In the genomic region with DNA sequence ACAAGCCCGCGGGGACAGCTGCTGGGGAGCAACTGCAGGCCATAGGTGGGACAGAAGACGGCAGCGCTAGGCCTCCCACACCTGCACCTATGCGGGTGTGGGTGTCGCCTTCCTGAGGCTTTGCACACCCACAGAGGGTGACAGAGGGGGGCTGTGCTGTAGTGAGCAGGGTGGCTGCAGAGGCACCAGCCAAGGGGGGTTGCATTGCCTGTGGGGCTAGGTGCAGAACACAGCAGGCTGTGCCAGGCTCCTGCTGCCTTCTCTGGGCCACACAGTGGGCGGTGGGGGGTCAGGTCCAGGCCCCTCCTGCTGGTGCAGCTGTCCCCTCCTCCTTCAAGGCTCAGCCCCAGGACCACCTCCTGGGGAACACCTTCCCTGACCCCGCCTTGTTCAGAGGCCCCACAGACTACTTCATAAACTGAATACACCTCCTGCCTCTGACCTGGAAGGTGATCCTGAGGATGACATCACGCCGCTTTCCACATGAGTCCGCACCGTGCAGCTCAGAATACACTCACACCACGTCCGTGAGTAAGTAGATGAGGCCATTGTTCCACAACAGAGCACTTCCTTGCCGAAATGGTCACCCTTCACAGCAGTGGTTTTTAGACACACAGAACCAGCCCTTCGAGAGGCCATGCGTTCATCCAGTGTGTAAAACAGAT, we compare ENCODE assay signal across 2 cellular contexts.
TF ChIP-seq lines count a peak whose summit lies in the region.

No MANE protein-coding gene starts in this region.

TF ChIP-seq in IMR-90, 13 proteins besides CTCF, POLR2A, EP300 and RAD21 (continued from another document):
- no peak for TF ChIP-seq RFX5 (IDR thresholded peaks at IDR 0.05; ENCODE audit: low read depth, low read length)
- TF ChIP-seq NFE2L2 (IDR thresholded peaks at IDR 0.05; ENCODE audit: low read depth, low read length), result no peak
- no peak for TF ChIP-seq FOS (IDR thresholded peaks at IDR 0.05; ENCODE audit: low read depth, low read length)
- no peak for TF ChIP-seq SMC3 (IDR thresholded peaks at IDR 0.05; ENCODE audit: low read depth, low read length)
- no peak for TF ChIP-seq RCOR1 (IDR thresholded peaks at IDR 0.05; ENCODE audit: insufficient replicate concordance, low read length)
- no peak for TF ChIP-seq MAFK (IDR thresholded peaks at IDR 0.05; ENCODE audit: low read depth, low read length)
- TF ChIP-seq MXI1 (IDR thresholded peaks at IDR 0.05; ENCODE audit: borderline replicate concordance, low read depth, low read length), result no peak
- TF ChIP-seq, protein P1, sequence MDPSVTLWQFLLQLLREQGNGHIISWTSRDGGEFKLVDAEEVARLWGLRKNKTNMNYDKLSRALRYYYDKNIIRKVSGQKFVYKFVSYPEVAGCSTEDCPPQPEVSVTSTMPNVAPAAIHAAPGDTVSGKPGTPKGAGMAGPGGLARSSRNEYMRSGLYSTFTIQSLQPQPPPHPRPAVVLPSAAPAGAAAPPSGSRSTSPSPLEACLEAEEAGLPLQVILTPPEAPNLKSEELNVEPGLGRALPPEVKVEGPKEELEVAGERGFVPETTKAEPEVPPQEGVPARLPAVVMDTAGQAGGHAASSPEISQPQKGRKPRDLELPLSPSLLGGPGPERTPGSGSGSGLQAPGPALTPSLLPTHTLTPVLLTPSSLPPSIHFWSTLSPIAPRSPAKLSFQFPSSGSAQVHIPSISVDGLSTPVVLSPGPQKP (IDR thresholded peaks at IDR 0.05; ENCODE audit: borderline replicate concordance, low read depth, low read length), result no peak
- TF ChIP-seq, protein P2, sequence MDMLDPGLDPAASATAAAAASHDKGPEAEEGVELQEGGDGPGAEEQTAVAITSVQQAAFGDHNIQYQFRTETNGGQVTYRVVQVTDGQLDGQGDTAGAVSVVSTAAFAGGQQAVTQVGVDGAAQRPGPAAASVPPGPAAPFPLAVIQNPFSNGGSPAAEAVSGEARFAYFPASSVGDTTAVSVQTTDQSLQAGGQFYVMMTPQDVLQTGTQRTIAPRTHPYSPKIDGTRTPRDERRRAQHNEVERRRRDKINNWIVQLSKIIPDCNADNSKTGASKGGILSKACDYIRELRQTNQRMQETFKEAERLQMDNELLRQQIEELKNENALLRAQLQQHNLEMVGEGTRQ (IDR thresholded peaks at IDR 0.05; ENCODE audit: low read depth, low read length), result no peak
- no peak for TF ChIP-seq MAZ (IDR thresholded peaks at IDR 0.05; ENCODE audit: borderline replicate concordance, low read depth, low read length)
- no peak for TF ChIP-seq CHD1 (IDR thresholded peaks at IDR 0.05; ENCODE audit: low read depth, low read length)
TF ChIP-seq in IMR-90: peak in this region for 0.

TF ChIP-seq in GM23338, 12 proteins besides CTCF, POLR2A, EP300 and RAD21:
- TF ChIP-seq, protein P3, sequence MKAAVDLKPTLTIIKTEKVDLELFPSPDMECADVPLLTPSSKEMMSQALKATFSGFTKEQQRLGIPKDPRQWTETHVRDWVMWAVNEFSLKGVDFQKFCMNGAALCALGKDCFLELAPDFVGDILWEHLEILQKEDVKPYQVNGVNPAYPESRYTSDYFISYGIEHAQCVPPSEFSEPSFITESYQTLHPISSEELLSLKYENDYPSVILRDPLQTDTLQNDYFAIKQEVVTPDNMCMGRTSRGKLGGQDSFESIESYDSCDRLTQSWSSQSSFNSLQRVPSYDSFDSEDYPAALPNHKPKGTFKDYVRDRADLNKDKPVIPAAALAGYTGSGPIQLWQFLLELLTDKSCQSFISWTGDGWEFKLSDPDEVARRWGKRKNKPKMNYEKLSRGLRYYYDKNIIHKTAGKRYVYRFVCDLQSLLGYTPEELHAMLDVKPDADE (IDR thresholded peaks at IDR 0.05), result no peak
- TF ChIP-seq EZH2phosphoT487 (IDR thresholded peaks at IDR 0.05; ENCODE audit: unreplicated experiment) (no peak), ZNF114 (CRISPR knock-in tag; IDR thresholded peaks at IDR 0.05) (no peak), POLR2AphosphoS5 (IDR thresholded peaks at IDR 0.05; ENCODE audit: low read depth) (no peak), EZH2 (IDR thresholded peaks at IDR 0.05; ENCODE audit: low read depth, unreplicated experiment) (no peak), NANOG (IDR thresholded peaks at IDR 0.05; ENCODE audit: borderline replicate concordance) (no peak), ZNF331 (CRISPR knock-in tag; IDR thresholded peaks at IDR 0.05; ENCODE audit: low read depth) (no peak), CREB1 (CRISPR knock-in tag; IDR thresholded peaks at IDR 0.05; ENCODE audit: low read depth) (no peak), JUNB (IDR thresholded peaks at IDR 0.05; ENCODE audit: unreplicated experiment) (no peak), STAT1 (IDR thresholded peaks at IDR 0.05; ENCODE audit: unreplicated experiment) (no peak)
- TF ChIP-seq, protein P4, sequence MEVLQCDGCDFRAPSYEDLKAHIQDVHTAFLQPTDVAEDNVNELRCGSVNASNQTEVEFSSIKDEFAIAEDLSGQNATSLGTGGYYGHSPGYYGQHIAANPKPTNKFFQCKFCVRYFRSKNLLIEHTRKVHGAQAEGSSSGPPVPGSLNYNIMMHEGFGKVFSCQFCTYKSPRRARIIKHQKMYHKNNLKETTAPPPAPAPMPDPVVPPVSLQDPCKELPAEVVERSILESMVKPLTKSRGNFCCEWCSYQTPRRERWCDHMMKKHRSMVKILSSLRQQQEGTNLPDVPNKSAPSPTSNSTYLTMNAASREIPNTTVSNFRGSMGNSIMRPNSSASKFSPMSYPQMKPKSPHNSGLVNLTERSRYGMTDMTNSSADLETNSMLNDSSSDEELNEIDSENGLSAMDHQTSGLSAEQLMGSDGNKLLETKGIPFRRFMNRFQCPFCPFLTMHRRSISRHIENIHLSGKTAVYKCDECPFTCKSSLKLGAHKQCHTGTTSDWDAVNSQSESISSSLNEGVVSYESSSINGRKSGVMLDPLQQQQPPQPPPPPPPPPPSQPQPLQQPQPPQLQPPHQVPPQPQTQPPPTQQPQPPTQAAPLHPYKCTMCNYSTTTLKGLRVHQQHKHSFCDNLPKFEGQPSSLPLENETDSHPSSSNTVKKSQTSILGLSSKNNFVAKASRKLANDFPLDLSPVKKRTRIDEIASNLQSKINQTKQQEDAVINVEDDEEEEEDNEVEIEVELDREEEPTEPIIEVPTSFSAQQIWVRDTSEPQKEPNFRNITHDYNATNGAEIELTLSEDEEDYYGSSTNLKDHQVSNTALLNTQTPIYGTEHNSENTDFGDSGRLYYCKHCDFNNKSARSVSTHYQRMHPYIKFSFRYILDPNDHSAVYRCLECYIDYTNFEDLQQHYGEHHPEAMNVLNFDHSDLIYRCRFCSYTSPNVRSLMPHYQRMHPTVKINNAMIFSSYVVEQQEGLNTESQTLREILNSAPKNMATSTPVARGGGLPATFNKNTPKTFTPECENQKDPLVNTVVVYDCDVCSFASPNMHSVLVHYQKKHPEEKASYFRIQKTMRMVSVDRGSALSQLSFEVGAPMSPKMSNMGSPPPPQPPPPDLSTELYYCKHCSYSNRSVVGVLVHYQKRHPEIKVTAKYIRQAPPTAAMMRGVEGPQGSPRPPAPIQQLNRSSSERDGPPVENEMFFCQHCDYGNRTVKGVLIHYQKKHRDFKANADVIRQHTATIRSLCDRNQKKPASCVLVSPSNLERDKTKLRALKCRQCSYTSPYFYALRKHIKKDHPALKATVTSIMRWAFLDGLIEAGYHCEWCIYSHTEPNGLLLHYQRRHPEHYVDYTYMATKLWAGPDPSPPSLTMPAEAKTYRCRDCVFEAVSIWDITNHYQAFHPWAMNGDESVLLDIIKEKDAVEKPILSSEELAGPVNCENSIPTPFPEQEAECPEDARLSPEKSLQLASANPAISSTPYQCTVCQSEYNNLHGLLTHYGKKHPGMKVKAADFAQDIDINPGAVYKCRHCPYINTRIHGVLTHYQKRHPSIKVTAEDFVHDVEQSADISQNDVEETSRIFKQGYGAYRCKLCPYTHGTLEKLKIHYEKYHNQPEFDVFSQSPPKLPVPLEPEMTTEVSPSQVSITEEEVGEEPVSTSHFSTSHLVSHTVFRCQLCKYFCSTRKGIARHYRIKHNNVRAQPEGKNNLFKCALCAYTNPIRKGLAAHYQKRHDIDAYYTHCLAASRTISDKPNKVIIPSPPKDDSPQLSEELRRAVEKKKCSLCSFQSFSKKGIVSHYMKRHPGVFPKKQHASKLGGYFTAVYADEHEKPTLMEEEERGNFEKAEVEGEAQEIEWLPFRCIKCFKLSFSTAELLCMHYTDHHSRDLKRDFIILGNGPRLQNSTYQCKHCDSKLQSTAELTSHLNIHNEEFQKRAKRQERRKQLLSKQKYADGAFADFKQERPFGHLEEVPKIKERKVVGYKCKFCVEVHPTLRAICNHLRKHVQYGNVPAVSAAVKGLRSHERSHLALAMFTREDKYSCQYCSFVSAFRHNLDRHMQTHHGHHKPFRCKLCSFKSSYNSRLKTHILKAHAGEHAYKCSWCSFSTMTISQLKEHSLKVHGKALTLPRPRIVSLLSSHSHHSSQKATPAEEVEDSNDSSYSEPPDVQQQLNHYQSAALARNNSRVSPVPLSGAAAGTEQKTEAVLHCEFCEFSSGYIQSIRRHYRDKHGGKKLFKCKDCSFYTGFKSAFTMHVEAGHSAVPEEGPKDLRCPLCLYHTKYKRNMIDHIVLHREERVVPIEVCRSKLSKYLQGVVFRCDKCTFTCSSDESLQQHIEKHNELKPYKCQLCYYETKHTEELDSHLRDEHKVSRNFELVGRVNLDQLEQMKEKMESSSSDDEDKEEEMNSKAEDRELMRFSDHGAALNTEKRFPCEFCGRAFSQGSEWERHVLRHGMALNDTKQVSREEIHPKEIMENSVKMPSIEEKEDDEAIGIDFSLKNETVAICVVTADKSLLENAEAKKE (CRISPR knock-in tag; IDR thresholded peaks at IDR 0.05), result no peak
- TF ChIP-seq, protein P5, sequence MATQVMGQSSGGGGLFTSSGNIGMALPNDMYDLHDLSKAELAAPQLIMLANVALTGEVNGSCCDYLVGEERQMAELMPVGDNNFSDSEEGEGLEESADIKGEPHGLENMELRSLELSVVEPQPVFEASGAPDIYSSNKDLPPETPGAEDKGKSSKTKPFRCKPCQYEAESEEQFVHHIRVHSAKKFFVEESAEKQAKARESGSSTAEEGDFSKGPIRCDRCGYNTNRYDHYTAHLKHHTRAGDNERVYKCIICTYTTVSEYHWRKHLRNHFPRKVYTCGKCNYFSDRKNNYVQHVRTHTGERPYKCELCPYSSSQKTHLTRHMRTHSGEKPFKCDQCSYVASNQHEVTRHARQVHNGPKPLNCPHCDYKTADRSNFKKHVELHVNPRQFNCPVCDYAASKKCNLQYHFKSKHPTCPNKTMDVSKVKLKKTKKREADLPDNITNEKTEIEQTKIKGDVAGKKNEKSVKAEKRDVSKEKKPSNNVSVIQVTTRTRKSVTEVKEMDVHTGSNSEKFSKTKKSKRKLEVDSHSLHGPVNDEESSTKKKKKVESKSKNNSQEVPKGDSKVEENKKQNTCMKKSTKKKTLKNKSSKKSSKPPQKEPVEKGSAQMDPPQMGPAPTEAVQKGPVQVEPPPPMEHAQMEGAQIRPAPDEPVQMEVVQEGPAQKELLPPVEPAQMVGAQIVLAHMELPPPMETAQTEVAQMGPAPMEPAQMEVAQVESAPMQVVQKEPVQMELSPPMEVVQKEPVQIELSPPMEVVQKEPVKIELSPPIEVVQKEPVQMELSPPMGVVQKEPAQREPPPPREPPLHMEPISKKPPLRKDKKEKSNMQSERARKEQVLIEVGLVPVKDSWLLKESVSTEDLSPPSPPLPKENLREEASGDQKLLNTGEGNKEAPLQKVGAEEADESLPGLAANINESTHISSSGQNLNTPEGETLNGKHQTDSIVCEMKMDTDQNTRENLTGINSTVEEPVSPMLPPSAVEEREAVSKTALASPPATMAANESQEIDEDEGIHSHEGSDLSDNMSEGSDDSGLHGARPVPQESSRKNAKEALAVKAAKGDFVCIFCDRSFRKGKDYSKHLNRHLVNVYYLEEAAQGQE (IDR thresholded peaks at IDR 0.05; ENCODE audit: unreplicated experiment), result no peak
